9 cellular contexts compared by ENCODE assay signal in the genomic region with DNA sequence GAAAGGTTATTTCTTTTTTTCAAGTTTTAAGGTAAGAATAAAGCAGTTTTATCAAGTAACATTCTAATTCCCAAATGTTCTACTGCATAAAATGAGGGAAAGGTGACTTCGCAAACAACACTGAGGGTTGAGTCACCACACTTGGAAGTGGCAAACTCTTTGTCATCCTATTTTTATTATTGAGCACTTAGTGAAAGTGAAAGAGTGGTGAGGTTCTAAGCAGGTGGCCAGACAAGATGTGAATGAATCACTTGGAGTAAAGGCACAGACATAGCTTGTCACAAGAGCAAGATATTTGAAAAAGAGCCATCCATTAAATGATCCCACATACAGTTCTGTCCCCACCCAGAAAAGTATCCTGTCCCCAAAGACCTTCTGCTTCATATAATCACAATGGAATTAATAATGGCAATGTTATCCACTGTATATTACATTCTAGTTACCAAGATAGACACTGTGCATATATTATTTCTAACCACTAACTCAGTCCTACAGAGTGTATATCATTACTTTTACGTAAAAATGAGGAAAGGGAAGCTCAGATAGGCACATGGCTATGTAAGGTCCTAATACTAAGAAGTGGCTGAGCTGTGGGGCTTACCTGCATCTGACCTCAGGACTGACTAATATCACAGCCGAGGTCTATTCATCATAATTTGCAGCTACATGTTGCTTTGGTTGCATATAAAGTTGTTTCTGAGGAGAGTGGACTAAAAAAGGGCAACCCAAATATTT.
DNase-seq lines count a peak whose midpoint lies in the region; ATAC-seq, FAIRE-seq and TF ChIP-seq lines count a peak whose summit lies in the region.
"Had no signal": no experiment of that assay in that cellular context is flagged by ENCODE, and none has a peak within 500 bp of the region (broad histone marks: within the 10 kb centered on the region; RNA-seq: fewer than 3 reads in every experiment).

No MANE protein-coding gene starts in this region.

- H3K27me3 ChIP-seq in psoas muscle (ENCODE audit: insufficient read depth in 3 of 3, low read length in 2 of 3): no peaks in the 10 kb centered on the region

- FAIRE-seq in GM19239 (lab: Jason Lieb, UNC): peak; percentile 94
- FAIRE-seq in urothelium cell line (lab: Jason Lieb, UNC): no peak

- DNase-seq in GM19239 (ENCODE audit: insufficient read length, low spot score) (peak; percentile 36), urothelium cell line (ENCODE audit: low spot score) (peak; percentile 9), cerebellum (ENCODE audit: low spot score) (no peak), epidermal melanocyte (ENCODE audit: insufficient read length, low spot score) (no peak), psoas muscle (no peak)

- H3K4me3 ChIP-seq in psoas muscle: no peak overlapping the region
- H3K4me3 ChIP-seq: smooth muscle cell had no signal

- no peaks in the 10 kb centered on the region for H3K9me3 ChIP-seq in psoas muscle

- 86 to 94% (median 94%) methylated on average over 3 of the region's 3 CpGs for WGBS in psoas muscle, 3 donors

- peak; percentile 99 for ATAC-seq in HG02678 (IDR thresholded peaks at IDR 0.05; ENCODE audit: unreplicated experiment)
- ATAC-seq in HG03571 (IDR thresholded peaks at IDR 0.05; ENCODE audit: unreplicated experiment): peak; percentile 72
- ATAC-seq in psoas muscle: no peak

- H3K4me1 ChIP-seq in psoas muscle: no peaks in the 10 kb centered on the region

- no peaks in the 10 kb centered on the region for H3K36me3 ChIP-seq in psoas muscle (ENCODE audit: insufficient read depth in 1 of 2, low read depth in 1 of 2)

- intact Hi-C loops in psoas muscle (cut with DNase I): no loop called here

- H3K27ac ChIP-seq in psoas muscle: no peak overlapping the region
- H3K27ac ChIP-seq: VCaP had no signal

- TF ChIP-seq CTCF in psoas muscle (IDR thresholded peaks at IDR 0.05): no peak

Comparison
In these comparisons a context has a peak if more than half of its experiments do, and no peak if none do; other contexts are left out.
1. DNase-seq: peak in GM19239 (single experiment) and urothelium cell line (single experiment); none in cerebellum (single experiment), epidermal melanocyte (single experiment) and psoas muscle (0 of 2).
2. ATAC-seq: peak in HG02678 (single experiment) and HG03571 (single experiment); none in psoas muscle (0 of 4).